ENCODE assay signal across 8 cellular contexts in the genomic region with DNA sequence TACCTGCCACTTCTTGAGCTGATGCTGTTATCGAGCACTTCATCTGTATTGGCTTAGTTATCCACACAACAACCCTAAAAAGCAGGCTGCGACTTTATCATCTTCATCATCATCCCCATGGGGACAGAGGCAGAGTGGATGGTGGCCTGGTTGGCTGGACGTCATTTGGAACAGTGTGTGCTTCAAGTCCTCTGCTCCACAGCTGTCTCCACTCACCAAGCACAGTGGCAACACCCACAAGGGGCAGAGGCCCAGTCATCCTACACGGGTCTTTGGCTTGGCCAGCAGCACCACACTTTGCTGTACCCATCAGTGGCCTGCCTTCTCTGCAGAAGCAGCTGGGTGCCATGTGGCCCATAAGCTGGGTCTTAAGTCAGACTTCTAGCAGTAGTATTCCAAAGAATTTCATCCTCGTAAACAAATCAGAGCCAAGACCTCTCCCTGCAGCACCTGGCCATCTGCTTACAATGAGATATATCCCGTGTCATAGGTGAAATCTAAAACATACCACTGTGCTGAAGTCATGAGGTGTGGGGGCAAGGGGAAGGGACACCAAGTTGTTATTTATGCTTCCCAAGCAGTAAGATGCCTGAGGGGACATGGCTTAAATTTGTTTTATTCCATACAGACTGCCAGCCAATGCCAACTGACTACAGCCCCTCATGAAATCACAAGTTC. TPM values are rescaled to one million over a fixed set of nuclear protein-coding genes. Genes with fewer than 3 reads are reported as not detected.
DNase-seq lines count a peak whose midpoint lies in the region; ATAC-seq and TF ChIP-seq lines count a peak whose summit lies in the region.
"Had no signal": no experiment of that assay in that cellular context is flagged by ENCODE, and none has a peak within 500 bp of the region (broad histone marks: within the 10 kb centered on the region; RNA-seq: fewer than 3 reads in every experiment).

No MANE protein-coding gene starts in this region.

- TF ChIP-seq POLR2A in body of pancreas (IDR thresholded peaks at IDR 0.05) = no peak

- WGBS in body of pancreas, 2 donors = 54 to 58% methylated on average over 6 of the region's 6 CpGs
- 60 to 73% methylated on average over 6 of the region's 6 CpGs for WGBS in lung, 2 donors

- no peaks in the 10 kb centered on the region for H3K9me3 ChIP-seq in body of pancreas
- H3K9me3 ChIP-seq in lung (ENCODE audit: control insufficient read depth in 2 of 2, insufficient read depth in 1 of 2, low read length in 1 of 2) = no peaks in the 10 kb centered on the region

- H3K4me3 ChIP-seq in body of pancreas (no peak overlapping the region), lung (no peak overlapping the region)

- TF ChIP-seq CTCF in body of pancreas (IDR thresholded peaks at IDR 0.05) = no peak
- no peak for TF ChIP-seq CTCF in lung (IDR thresholded peaks at IDR 0.05; ENCODE audit: control extremely low read depth, extremely low read depth)

- H3K36me3 ChIP-seq in body of pancreas (replicated peaks in 1 of 2; ENCODE audit: insufficient read depth in 1 of 2, low read depth in 2 of 2) (no peaks in the 10 kb centered on the region), lung (ENCODE audit: control insufficient read depth in 2 of 2, insufficient read depth in 2 of 2, low read length in 2 of 2) (peaks cover 0 to 1% of the 10 kb centered on the region in 2 donors)

- H3K4me1 ChIP-seq in body of pancreas (peaks cover 92% of the 10 kb centered on the region), lung (ENCODE audit: control insufficient read depth in 2 of 2, insufficient read depth in 2 of 2, low read length in 2 of 2) (peaks cover 57 to 63% of the 10 kb centered on the region in 2 donors)

- H3K27me3 ChIP-seq in body of pancreas (no peaks in the 10 kb centered on the region), lung (ENCODE audit: control insufficient read depth, insufficient read depth) (no peaks in the 10 kb centered on the region)

- intact Hi-C loops in body of pancreas (cut with DNase I) = no loop called here

- H3K27ac ChIP-seq in body of pancreas (peak overlapping the region; percentile 41 to 77 (median 67)), lung (ENCODE audit: low read depth in 1 of 2, low read length in 1 of 2) (peak overlapping the region; percentile 29 to 61), temporal lobe (ENCODE audit: low read depth, low read length) (peak overlapping the region; percentile 47)

- DNase-seq in M059J (ENCODE audit: low read depth) (peak; percentile 58), body of pancreas (peak in 1 of 4 donors; percentile 31), lung (ENCODE audit: low spot score) (no peak)
- no peak for DNase-seq in effector CD4-positive, alpha-beta T cell
- DNase-seq: stimulated activated CD4-positive, alpha-beta T cell treated with anti-CD3 and anti-CD28 coated beads, Interleukin-2, amount 100 ng/mL, for 24 hours had no signal

- ATAC-seq in body of pancreas (no peak), lung (ENCODE audit: insufficient read depth, low FRiP score) (no peak), GM18907 (IDR thresholded peaks at IDR 0.05; ENCODE audit: unreplicated experiment) (no peak), HG02678 (IDR thresholded peaks at IDR 0.05; ENCODE audit: unreplicated experiment) (no peak)

RNA-seq across cellular contexts. Expression of a gene that starts 47.9 kb away (rescaled TPM):
- not detected in 2 replicates for total RNA-seq in M059J (2014; rRNA removed; shearing (Covaris generic))
- not detected for total RNA-seq in body of pancreas
- total RNA-seq in lung = 1 to 10 TPM; 1.7 to 2.7 TPM
- 1 to 10 TPM; 1.1 to 3.0 TPM for polyA plus RNA-seq in lung
- not detected for total RNA-seq in temporal lobe

RNA-seq across cellular contexts. Expression of a gene that starts 52.2 kb away (rescaled TPM):
- total RNA-seq in M059J (2014; rRNA removed; shearing (Covaris generic)) = 17.8 and 19.9 TPM in 2 replicates
- 10 to 100 TPM; 15.3 to 33.6 TPM for total RNA-seq in body of pancreas
- total RNA-seq in lung = 10 to 100 TPM; 44.7 to 89.0 TPM
- 10 to 100 TPM; 23.2 to 30.8 TPM for polyA plus RNA-seq in lung
- total RNA-seq in temporal lobe = 11.8 TPM
